8 cellular contexts compared by ENCODE assay signal in genomic region chr16:16309488-16310292, GRCh38.
DNase-seq lines count a peak whose midpoint lies in the region; ATAC-seq and TF ChIP-seq lines count a peak whose summit lies in the region.
"Not testable (repeated sequence)": the region's sequence is repeated elsewhere in the genome, so short reads cannot be mapped to it uniquely, and the experiment has no call there.

No MANE protein-coding gene starts in this region.

- H3K4me1 ChIP-seq in Panc1 (ENCODE audit: control insufficient read depth, insufficient read depth, low read length); heart right ventricle; upper lobe of right lung: not testable (repeated sequence)

- H3K27ac Mint-ChIP-seq in activated T-helper 17 cell treated with anti-CD3 and anti-CD28 coated beads, Interleukin-2, amount 50 U/mL, for 72 hours; naive thymus-derived CD8-positive, alpha-beta T cell: not testable (repeated sequence)

- H3K4me3 Mint-ChIP-seq in activated T-helper 17 cell treated with anti-CD3 and anti-CD28 coated beads, Interleukin-2, amount 50 U/mL, for 72 hours; naive thymus-derived CD8-positive, alpha-beta T cell: not testable (repeated sequence)

- ATAC-seq in GM18505 (IDR thresholded peaks at IDR 0.05; ENCODE audit: unreplicated experiment): peak; percentile 75
- peak; percentile 66 for ATAC-seq in GM21576 (IDR thresholded peaks at IDR 0.05; ENCODE audit: unreplicated experiment)
- peak; percentile 61 for ATAC-seq in HG03108 (IDR thresholded peaks at IDR 0.05; ENCODE audit: unreplicated experiment)
- ATAC-seq in Panc1: peak; percentile 93
- peak; percentile 84 for ATAC-seq in activated T-helper 17 cell treated with anti-CD3 and anti-CD28 coated beads, Interleukin-2, amount 50 U/mL, for 72 hours (replicated peaks)
- ATAC-seq in heart right ventricle: peak; percentile 93 to 96 (median 94)
- ATAC-seq in naive thymus-derived CD8-positive, alpha-beta T cell: peak; percentile 83 to 88
- ATAC-seq in upper lobe of right lung: peak; percentile 96

- H3K4me1 Mint-ChIP-seq in activated T-helper 17 cell treated with anti-CD3 and anti-CD28 coated beads, Interleukin-2, amount 50 U/mL, for 72 hours; naive thymus-derived CD8-positive, alpha-beta T cell: not testable (repeated sequence)

- not testable (repeated sequence) for H3K27me3 ChIP-seq in Panc1 (ENCODE audit: control insufficient read depth, insufficient read depth, low read length); heart right ventricle; upper lobe of right lung

- H3K27me3 Mint-ChIP-seq in activated T-helper 17 cell treated with anti-CD3 and anti-CD28 coated beads, Interleukin-2, amount 50 U/mL, for 72 hours; naive thymus-derived CD8-positive, alpha-beta T cell: not testable (repeated sequence)

- H3K9me3 ChIP-seq in Panc1 (ENCODE audit: control insufficient read depth, insufficient read depth, low read depth, low read length); heart right ventricle; upper lobe of right lung: not testable (repeated sequence)

- not testable (repeated sequence) for TF ChIP-seq POLR2A in GM18505 (IDR thresholded peaks at IDR 0.05; ENCODE audit: borderline replicate concordance, extremely low read depth, insufficient read depth, insufficient read length)

- H3K36me3 ChIP-seq in Panc1 (ENCODE audit: control insufficient read depth, insufficient read depth, low read length); heart right ventricle; upper lobe of right lung: not testable (repeated sequence)

- TF ChIP-seq CTCF in Panc1 (IDR thresholded peaks at IDR 0.05); heart right ventricle (IDR thresholded peaks at IDR 0.05); upper lobe of right lung (IDR thresholded peaks at IDR 0.05): not testable (repeated sequence)

- H3K4me3 ChIP-seq in Panc1 (ENCODE audit: low read depth in 2 of 2, low read length in 2 of 2); heart right ventricle; upper lobe of right lung: not testable (repeated sequence)

- not testable (repeated sequence) for H3K9me3 Mint-ChIP-seq in activated T-helper 17 cell treated with anti-CD3 and anti-CD28 coated beads, Interleukin-2, amount 50 U/mL, for 72 hours; naive thymus-derived CD8-positive, alpha-beta T cell

- intact Hi-C loops in Panc1 (cut with micrococcal nuclease; ENCODE audit: unreplicated experiment); heart right ventricle (cut with DNase I); upper lobe of right lung (cut with DNase I): not testable (repeated sequence)

- POLR2A ChIA-PET in Panc1 (lab: Charles Lee); naive thymus-derived CD8-positive, alpha-beta T cell (lab: Charles Lee): not testable (repeated sequence)

- H3K36me3 Mint-ChIP-seq in activated T-helper 17 cell treated with anti-CD3 and anti-CD28 coated beads, Interleukin-2, amount 50 U/mL, for 72 hours (ENCODE audit: low read depth); naive thymus-derived CD8-positive, alpha-beta T cell: not testable (repeated sequence)

- WGBS in heart right ventricle, 2 donors: no CpG with 5 or more reads among the region's 87 CpGs

- not testable (repeated sequence) for H3K27ac ChIP-seq in Panc1 (ENCODE audit: low read length); heart right ventricle; upper lobe of right lung

- in situ Hi-C loops in Panc1 (cut with HindIII; ENCODE audit: low pct_unique_long_range_greater_than_20kb, low sequenced_read_pairs): not testable (repeated sequence)

- not testable (repeated sequence) for BruUV-seq in Panc1 (replicated peaks; lab: Mats Ljungman, UMichigan)

- CTCF ChIA-PET in Panc1 (lab: Charles Lee): not testable (repeated sequence)

- DNase-seq in Panc1 (ENCODE audit: low read depth, low spot score); heart right ventricle; naive thymus-derived CD8-positive, alpha-beta T cell; upper lobe of right lung: not testable (repeated sequence)
